Comparison of ENCODE assay signal across 11 cellular contexts in genomic region chr22:42939451-42939881, GRCh38.
DNase-seq lines count a peak whose midpoint lies in the region; ATAC-seq and TF ChIP-seq lines count a peak whose summit lies in the region.
"Had no signal": no experiment of that assay in that cellular context is flagged by ENCODE, and none has a peak within 500 bp of the region (broad histone marks: within the 10 kb centered on the region; RNA-seq: fewer than 3 reads in every experiment).

No MANE protein-coding gene starts in this region.

- 36 to 37% methylated on average over 6 to 7 of the region's 7 CpGs for WGBS in esophagus squamous epithelium, 2 donors

- TF ChIP-seq CTCF in PC-9 (conservative IDR thresholded peaks at IDR 0.05): no peak
- TF ChIP-seq CTCF in esophagus squamous epithelium (IDR thresholded peaks at IDR 0.05): no peak
- TF ChIP-seq CTCF in osteoblast (IDR thresholded peaks at IDR 0.05; ENCODE audit: extremely low read depth, low read depth, low read length): no peak

- intact Hi-C loops in PC-9 (cut with micrococcal nuclease; ENCODE audit: unreplicated experiment) (no loop called here), esophagus squamous epithelium (cut with DNase I) (no loop called here)

- H3K36me3 ChIP-seq in PC-9 (ENCODE audit: low read depth): peaks cover 19% of the 10 kb centered on the region
- H3K36me3 ChIP-seq in esophagus squamous epithelium: no peaks in the 10 kb centered on the region
- peaks cover 3% of the 10 kb centered on the region for H3K36me3 ChIP-seq in osteoblast (ENCODE audit: insufficient read depth, low read length)

- CTCF ChIA-PET in PC-9 (lab: Charles Lee): no interaction called here

- peaks cover 79% of the 10 kb centered on the region for H3F3A ChIP-seq in PC-9 (ENCODE audit: insufficient read depth, low read depth)

- H3K4me3 ChIP-seq in PC-9 (peak overlapping the region; percentile 21; the same call in 1 of the 2 replicates), esophagus squamous epithelium (no peak overlapping the region), osteoblast (ENCODE audit: insufficient read depth, low read length) (no peak overlapping the region)

- H3K4me1 ChIP-seq in PC-9 (replicated peaks; ENCODE audit: insufficient read depth) (peaks cover 63% of the 10 kb centered on the region), esophagus squamous epithelium (peaks cover 57 to 87% (median 65%) of the 10 kb centered on the region in 3 donors), osteoblast (ENCODE audit: insufficient read depth, low read length) (peaks cover 43% of the 10 kb centered on the region)

- H3K27ac ChIP-seq in PC-9 (peak overlapping the region; percentile 92), esophagus squamous epithelium (peak overlapping the region; percentile 73 to 95 (median 88)), osteoblast (ENCODE audit: low read depth, low read length) (peak overlapping the region; percentile 79)

- no peaks in the 10 kb centered on the region for H3K9me2 ChIP-seq in PC-9 (ENCODE audit: insufficient read depth)

- no peaks in the 10 kb centered on the region for H4K20me1 ChIP-seq in PC-9 (ENCODE audit: insufficient read depth)
- peaks cover 23% of the 10 kb centered on the region for H4K20me1 ChIP-seq in osteoblast (ENCODE audit: insufficient read depth, low read length)

- H3K79me2 ChIP-seq in PC-9 (ENCODE audit: low read depth) (peaks cover 91% of the 10 kb centered on the region), osteoblast (ENCODE audit: insufficient read depth, low read length) (peaks cover 85% of the 10 kb centered on the region)

- peak; percentile 62 for DNase-seq in A172 (ENCODE audit: low spot score)
- DNase-seq in PC-9: peak in 1 of 2 experiments; percentile 61
- DNase-seq in esophagus squamous epithelium (lab: John Stamatoyannopoulos, UW): no peak
- no peak for DNase-seq in osteoblast (ENCODE audit: insufficient read length, low spot score, missing footprints)
- no peak for DNase-seq in NCI-H510A treated with DMSO at 0.1 percent for 48 hours (lab: John Stamatoyannopoulos, UW)
- DNase-seq in activated naive CD4-positive, alpha-beta T cell treated with anti-CD3 and anti-CD28 coated beads, Interleukin-2, amount 50 U/mL, for 16 hours: no peak
- no peak for DNase-seq in NCI-H524 (lab: John Stamatoyannopoulos, UW)
- DNase-seq: activated CD4-positive, alpha-beta T cell treated with anti-CD3 and anti-CD28 coated beads, Interleukin-2, amount 50 U/mL, for 48 hours; central memory CD4-positive, alpha-beta T cell; immature natural killer cell had no signal

- no peaks in the 10 kb centered on the region for H3K9me3 ChIP-seq in PC-9 (ENCODE audit: insufficient read depth, low read depth)
- no peaks in the 10 kb centered on the region for H3K9me3 ChIP-seq in esophagus squamous epithelium
- no peaks in the 10 kb centered on the region for H3K9me3 ChIP-seq in osteoblast (ENCODE audit: low read depth, low read length)

- H3K27me3 ChIP-seq in PC-9 (ENCODE audit: insufficient read depth, low read depth): no peaks in the 10 kb centered on the region
- no peaks in the 10 kb centered on the region for H3K27me3 ChIP-seq in esophagus squamous epithelium
- no peaks in the 10 kb centered on the region for H3K27me3 ChIP-seq in osteoblast (ENCODE audit: insufficient read depth, low read length)

- ATAC-seq in GM21529 (IDR thresholded peaks at IDR 0.05; ENCODE audit: unreplicated experiment): no peak

- peak overlapping the region; percentile 74 for H3K4me2 ChIP-seq in PC-9
- peak overlapping the region; percentile 29 for H3K4me2 ChIP-seq in osteoblast (ENCODE audit: insufficient read depth, low read length)

- POLR2A ChIA-PET in PC-9 (lab: Charles Lee; ENCODE audit: unreplicated experiment): interaction anchor here (0.6 kb wide), 1 partner anchor 76 kb away, joined by 4 read pairs; no protein-coding TSS in a partner anchor

- no peak overlapping the region for H2AFZ ChIP-seq in PC-9
- H2AFZ ChIP-seq in osteoblast (ENCODE audit: low read length): no peak overlapping the region

- no peak for TF ChIP-seq POLR2A in esophagus squamous epithelium (IDR thresholded peaks at IDR 0.05)

- BruUV-seq in PC-9 (replicated peaks; lab: Mats Ljungman, UMichigan): no TSS peak
